In the genomic region with DNA sequence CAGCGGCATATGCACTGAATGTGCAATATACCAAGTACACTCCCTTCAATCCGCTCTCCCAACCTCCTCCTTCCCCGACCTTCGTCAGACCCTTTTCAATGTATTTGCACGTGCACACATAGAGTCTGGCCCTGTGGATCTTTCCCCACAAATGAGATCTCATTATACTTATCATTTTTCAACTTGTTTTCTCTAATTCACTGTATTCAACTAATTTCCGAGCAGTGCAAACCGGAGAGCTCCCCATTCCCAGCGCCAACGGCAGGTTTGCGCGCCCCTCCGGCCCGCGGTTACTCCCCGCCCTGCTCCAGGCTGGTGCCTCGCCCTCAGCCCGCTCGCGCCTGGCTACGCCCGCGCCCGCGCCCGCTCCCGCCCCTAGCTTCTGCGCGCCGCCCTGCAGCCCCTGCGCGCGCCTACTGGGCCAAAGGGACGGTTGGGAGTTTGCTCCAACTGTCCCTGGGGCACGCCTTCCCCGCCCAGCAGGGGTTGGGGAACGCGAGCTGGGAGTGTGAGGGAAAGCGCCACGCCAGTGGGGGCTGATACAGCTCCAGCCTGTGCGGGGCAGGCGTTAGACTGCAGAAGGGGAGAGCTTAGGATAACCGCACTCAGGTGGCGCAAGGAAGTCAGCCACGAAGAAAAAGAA, we compare ENCODE assay signal across 8 cellular contexts. TPM values are rescaled to one million over a fixed set of nuclear protein-coding genes. Genes with fewer than 3 reads are reported as not detected.
A peak's percentile ranks its signal among the peaks of the same experiment; 100 is the strongest.
DNase-seq lines count a peak whose midpoint lies in the region; TF ChIP-seq lines count a peak whose summit lies in the region.

No MANE protein-coding gene starts in this region.

- CTCF ChIA-PET in SK-N-SH (lab: Yijun Ruan, JAX) = interaction anchor here (0.8 to 2.1 kb wide), 3 partner anchors 17 to 56 kb away, joined by 3 to 6 read pairs (median 3); partner anchors contain the start of gene GPX8

- POLR2A ChIA-PET in SK-N-SH (lab: Yijun Ruan, JAX) = no interaction called here

- DNase-seq in Caki2 (ENCODE audit: low read depth) (peak; percentile 78), KBM-7 (peak; percentile 82), SK-N-SH (peak; percentile 71), dermis blood vessel endothelial cell (peak; percentile 44), mesothelial cell of epicardium (ENCODE audit: low spot score in 2 of 2, unreplicated experiment in 2 of 2) (peak in 1 of 2 experiments; percentile 62), vagina (ENCODE audit: extremely low spot score in 2 of 2) (no peak), AML-193 (lab: John Stamatoyannopoulos, UW) (no peak), NOMO-1 treated with DMSO at 0.1 percent for 48 hours (lab: John Stamatoyannopoulos, UW; ENCODE audit: unreplicated experiment) (no peak)

- H3K27ac Mint-ChIP-seq in mesothelial cell of epicardium = no peak overlapping the region

- H3K4me1 Mint-ChIP-seq in mesothelial cell of epicardium = peaks cover 24% of the 10 kb centered on the region

- H3K36me3 Mint-ChIP-seq in mesothelial cell of epicardium = no peaks in the 10 kb centered on the region

- TF ChIP-seq RAD21 in SK-N-SH (IDR thresholded peaks at IDR 0.05; ENCODE audit: low read length) = no peak

- no peaks in the 10 kb centered on the region for H3K9me3 ChIP-seq in SK-N-SH
- no peaks in the 10 kb centered on the region for H3K9me3 ChIP-seq in vagina

- H3K36me3 ChIP-seq in SK-N-SH (replicated peaks in 1 of 2; ENCODE audit: control insufficient read depth in 1 of 2, insufficient read depth in 2 of 2, low read length in 1 of 2) (no peaks in the 10 kb centered on the region), vagina (no peaks in the 10 kb centered on the region)

- H3K27me3 Mint-ChIP-seq in mesothelial cell of epicardium (ENCODE audit: low read depth) = peaks cover 89% of the 10 kb centered on the region

- H2AFZ ChIP-seq in SK-N-SH (ENCODE audit: low read depth) = peak overlapping the region; percentile 53; the same call in 1 of the 2 replicates

- TF ChIP-seq POLR2A in vagina (IDR thresholded peaks at IDR 0.05) = no peak

- no peaks in the 10 kb centered on the region for H3K9me3 Mint-ChIP-seq in mesothelial cell of epicardium

- intact Hi-C loops in vagina (cut with DNase I) = no loop called here

- no peaks in the 10 kb centered on the region for H3K79me2 ChIP-seq in SK-N-SH (ENCODE audit: insufficient read depth)

- no peaks in the 10 kb centered on the region for H3K9me2 ChIP-seq in SK-N-SH

- H3F3A ChIP-seq in SK-N-SH (replicated peaks; ENCODE audit: insufficient read depth) = peaks cover 14% of the 10 kb centered on the region

- H3K4me2 ChIP-seq in SK-N-SH = peak overlapping the region; percentile 82

- H3K9ac ChIP-seq in SK-N-SH = no peak overlapping the region

- WGBS in SK-N-SH (ENCODE audit: low lambda C conversion rate) = 2% methylated on average over 41 of the region's 44 CpGs

- in situ Hi-C loops in Caki2 (cut with HindIII; ENCODE audit: low pct_unique_long_range_greater_than_20kb, low sequenced_read_pairs) = loop anchor here (10.0 kb wide), 1 partner anchor 229 kb away; no protein-coding TSS in a partner anchor
- in situ Hi-C loops in KBM-7 (cut with MboI; ENCODE audit: low pct_unique_long_range_greater_than_20kb, low sequenced_read_pairs) = loop anchor here (25.0 kb wide), 1 partner anchor 736 kb away; no protein-coding TSS in a partner anchor

- H3K4me3 Mint-ChIP-seq in mesothelial cell of epicardium = peak overlapping the region; percentile 68

- peaks cover 73% of the 10 kb centered on the region for H3K27me3 ChIP-seq in SK-N-SH (ENCODE audit: insufficient read depth)
- H3K27me3 ChIP-seq in vagina = no peaks in the 10 kb centered on the region

- TF ChIP-seq CTCF in SK-N-SH (IDR thresholded peaks at IDR 0.05) = no peak
- no peak for TF ChIP-seq CTCF in mesothelial cell of epicardium (IDR thresholded peaks at IDR 0.05; ENCODE audit: unreplicated experiment)
- no peak for TF ChIP-seq CTCF in vagina (IDR thresholded peaks at IDR 0.05)

- H3K27ac ChIP-seq in SK-N-SH (ENCODE audit: low read depth in 2 of 2, low read length in 1 of 2) = no peak overlapping the region
- H3K27ac ChIP-seq in vagina = no peak overlapping the region

- H3K4me1 ChIP-seq in SK-N-SH (ENCODE audit: control insufficient read depth in 1 of 2, insufficient read depth in 2 of 2, low read depth in 1 of 2, low read length in 1 of 2) (peaks cover 3 to 13% of the 10 kb centered on the region in 2 experiments; a peak in 3 of 4 replicates), vagina (peaks cover 25% of the 10 kb centered on the region)

- H3K4me3 ChIP-seq in SK-N-SH (ENCODE audit: low read depth in 2 of 2, low read length in 1 of 2) = peak overlapping the region in 1 of 2 experiments; percentile 46; a peak in 1 of 4 replicates
- H3K4me3 ChIP-seq in vagina = peak overlapping the region; percentile 6 to 20

- TF ChIP-seq EP300 in SK-N-SH (IDR thresholded peaks at IDR 0.05; ENCODE audit: borderline replicate concordance in 1 of 2, low read depth in 1 of 2, low read length in 1 of 2) = no peak

- H4K20me1 ChIP-seq in SK-N-SH (ENCODE audit: insufficient read depth) = no peaks in the 10 kb centered on the region; the same call in 1 of the 2 replicates

TF ChIP-seq in SK-N-SH, 30 proteins besides CTCF, POLR2A, EP300 and RAD21 (continues in another document):
- TF ChIP-seq TEAD4 (IDR thresholded peaks at IDR 0.05; ENCODE audit: borderline replicate concordance, insufficient read depth) (no peak), EZH2phosphoT487 (IDR thresholded peaks at IDR 0.05; ENCODE audit: borderline replicate concordance, low read depth) (no peak), RXRA (IDR thresholded peaks at IDR 0.05; ENCODE audit: borderline replicate concordance, low read depth) (no peak), GABPA (IDR thresholded peaks at IDR 0.05; ENCODE audit: low read depth) (no peak), SIN3A (IDR thresholded peaks at IDR 0.05; ENCODE audit: borderline replicate concordance, low read depth, low read length) (no peak), USF1 (IDR thresholded peaks at IDR 0.05; ENCODE audit: borderline replicate concordance, low read depth) (no peak), MXI1 (IDR thresholded peaks at IDR 0.05; ENCODE audit: low read depth, low read length) (no peak), FOXJ3 (CRISPR knock-in tag; IDR thresholded peaks at IDR 0.05) (no peak), YY1 (IDR thresholded peaks at IDR 0.05; ENCODE audit: low read depth) (no peak)
- TF ChIP-seq, protein P1, sequence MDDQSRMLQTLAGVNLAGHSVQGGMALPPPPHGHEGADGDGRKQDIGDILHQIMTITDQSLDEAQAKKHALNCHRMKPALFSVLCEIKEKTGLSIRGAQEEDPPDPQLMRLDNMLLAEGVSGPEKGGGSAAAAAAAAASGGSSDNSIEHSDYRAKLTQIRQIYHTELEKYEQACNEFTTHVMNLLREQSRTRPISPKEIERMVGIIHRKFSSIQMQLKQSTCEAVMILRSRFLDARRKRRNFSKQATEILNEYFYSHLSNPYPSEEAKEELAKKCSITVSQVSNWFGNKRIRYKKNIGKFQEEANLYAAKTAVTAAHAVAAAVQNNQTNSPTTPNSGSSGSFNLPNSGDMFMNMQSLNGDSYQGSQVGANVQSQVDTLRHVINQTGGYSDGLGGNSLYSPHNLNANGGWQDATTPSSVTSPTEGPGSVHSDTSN (IDR thresholded peaks at IDR 0.05) = no peak
- TF ChIP-seq, protein P2, sequence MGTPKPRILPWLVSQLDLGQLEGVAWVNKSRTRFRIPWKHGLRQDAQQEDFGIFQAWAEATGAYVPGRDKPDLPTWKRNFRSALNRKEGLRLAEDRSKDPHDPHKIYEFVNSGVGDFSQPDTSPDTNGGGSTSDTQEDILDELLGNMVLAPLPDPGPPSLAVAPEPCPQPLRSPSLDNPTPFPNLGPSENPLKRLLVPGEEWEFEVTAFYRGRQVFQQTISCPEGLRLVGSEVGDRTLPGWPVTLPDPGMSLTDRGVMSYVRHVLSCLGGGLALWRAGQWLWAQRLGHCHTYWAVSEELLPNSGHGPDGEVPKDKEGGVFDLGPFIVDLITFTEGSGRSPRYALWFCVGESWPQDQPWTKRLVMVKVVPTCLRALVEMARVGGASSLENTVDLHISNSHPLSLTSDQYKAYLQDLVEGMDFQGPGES (IDR thresholded peaks at IDR 0.05; ENCODE audit: low read depth, low read length) = no peak

RNA-seq across cellular contexts. Expression of gene CDC20B, which starts 3.3 kb away (rescaled TPM):
- total RNA-seq in Caki2 (2014; rRNA removed; shearing (Covaris generic); ENCODE audit: low replicate concordance) = not detected in 2 replicates
- polyA plus RNA-seq in SK-N-SH (2012; rRNA removed) = 0.03 TPM in 2 replicates
- polyA plus RNA-seq in SK-N-SH (2012; cell fraction: cytosol; rRNA removed) = 0.03 and 0.05 TPM in 2 replicates
- 0.10 and 0.13 TPM in 2 replicates for polyA plus RNA-seq in SK-N-SH (2012; cell fraction: nucleus; rRNA removed)
- total RNA-seq in dermis blood vessel endothelial cell (0.05 TPM in 1 of 2 replicates, not detected in the other), mesothelial cell of epicardium (0.09 to 0.16 TPM in 2 of 3 replicates, not detected in the other), vagina (not detected)

RNA-seq across cellular contexts. Expression of gene GPX8, which starts 16.3 kb away (rescaled TPM):
- 29.6 and 49.3 TPM in 2 replicates for total RNA-seq in Caki2 (2014; rRNA removed; shearing (Covaris generic); ENCODE audit: low replicate concordance)
- polyA plus RNA-seq in SK-N-SH (2012; rRNA removed) = 30.1 and 44.2 TPM in 2 replicates
- polyA plus RNA-seq in SK-N-SH (2012; cell fraction: cytosol; rRNA removed) = 48.6 and 61.5 TPM in 2 replicates
- 9.3 and 22.9 TPM in 2 replicates for polyA plus RNA-seq in SK-N-SH (2012; cell fraction: nucleus; rRNA removed)
- 18.7 and 20.2 TPM in 2 replicates for total RNA-seq in dermis blood vessel endothelial cell
- 86.4 to 90.3 TPM (median 86.8 TPM) in 3 replicates for total RNA-seq in mesothelial cell of epicardium
- 22.1 TPM for total RNA-seq in vagina

RNA-seq across cellular contexts. Expression of gene MCIDAS, which starts 50.8 kb away (rescaled TPM):
- 0.68 and 5.6 TPM in 2 replicates for total RNA-seq in Caki2 (2014; rRNA removed; shearing (Covaris generic); ENCODE audit: low replicate concordance)
- polyA plus RNA-seq in SK-N-SH (2012; rRNA removed) = not detected in 2 replicates
- polyA plus RNA-seq in SK-N-SH (2012; cell fraction: cytosol; rRNA removed) = not detected in 2 replicates
- not detected in 2 replicates for polyA plus RNA-seq in SK-N-SH (2012; cell fraction: nucleus; rRNA removed)
- total RNA-seq in dermis blood vessel endothelial cell (not detected in 2 replicates), mesothelial cell of epicardium (not detected in 3 replicates), vagina (not detected)

RNA-seq across cellular contexts. Expression of gene CCNO, which starts 57.1 kb away (rescaled TPM):
- 3.6 and 5.4 TPM in 2 replicates for total RNA-seq in Caki2 (2014; rRNA removed; shearing (Covaris generic); ENCODE audit: low replicate concordance)
- not detected in 2 replicates for polyA plus RNA-seq in SK-N-SH (2012; rRNA removed)
- 0.03 TPM in 1 of 2 replicates, not detected in the other for polyA plus RNA-seq in SK-N-SH (2012; cell fraction: cytosol; rRNA removed)
- polyA plus RNA-seq in SK-N-SH (2012; cell fraction: nucleus; rRNA removed) = not detected in 2 replicates
- total RNA-seq in dermis blood vessel endothelial cell = not detected in 2 replicates
- total RNA-seq in mesothelial cell of epicardium = 0.20 to 0.80 TPM (median 0.45 TPM) in 3 replicates
- not detected for total RNA-seq in vagina

Comparison
In these comparisons a context has a peak if more than half of its experiments do, and no peak if none do; other contexts are left out.
1. DNase-seq: peak in Caki2 (single experiment), KBM-7 (single experiment), SK-N-SH (single experiment) and dermis blood vessel endothelial cell (single experiment); none in vagina (0 of 2), AML-193 (0 of 2) and NOMO-1 treated with DMSO at 0.1 percent for 48 hours (single experiment).